In the genomic region with DNA sequence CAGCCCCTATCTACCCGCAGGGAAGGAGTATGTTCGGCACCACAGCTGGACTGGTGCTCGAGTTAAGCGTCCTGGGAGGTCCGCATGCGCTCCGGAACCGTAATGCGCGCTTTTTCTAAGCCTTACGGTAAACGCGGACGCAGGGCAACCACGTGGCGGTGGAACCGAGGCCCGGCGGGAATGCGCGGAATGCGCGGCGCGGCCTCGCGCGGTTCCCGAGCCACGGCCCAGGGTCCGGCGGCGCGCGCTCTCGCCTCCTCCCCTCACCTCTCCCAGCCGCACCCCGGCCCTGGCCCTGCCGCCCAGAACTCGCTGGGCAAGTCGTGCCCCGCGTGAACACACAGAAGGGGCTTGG, we compare ENCODE assay signal across 8 cellular contexts.
DNase-seq lines count a peak whose midpoint lies in the region; ATAC-seq lines count a peak whose summit lies in the region.

No MANE protein-coding gene starts in this region.

- no peak overlapping the region for H3K27ac Mint-ChIP-seq in stimulated activated naive CD8-positive, alpha-beta T cell treated with anti-CD3 and anti-CD28 coated beads, Interleukin-15, amount 100 ng/mL, for 72 hours

- H3K4me3 Mint-ChIP-seq in stimulated activated naive CD8-positive, alpha-beta T cell treated with anti-CD3 and anti-CD28 coated beads, Interleukin-15, amount 100 ng/mL, for 72 hours: peak overlapping the region in 1 of 2 donors; percentile 54

- H3K36me3 ChIP-seq in NT2/D1 (ENCODE audit: insufficient read depth, insufficient read length, low read length) (no peaks in the 10 kb centered on the region), mucosa of stomach (ENCODE audit: control insufficient read depth, insufficient read depth, low read length) (no peaks in the 10 kb centered on the region)

- peaks cover 48% of the 10 kb centered on the region for H3K4me1 Mint-ChIP-seq in stimulated activated naive CD8-positive, alpha-beta T cell treated with anti-CD3 and anti-CD28 coated beads, Interleukin-15, amount 100 ng/mL, for 72 hours

- H3K9me3 Mint-ChIP-seq in stimulated activated naive CD8-positive, alpha-beta T cell treated with anti-CD3 and anti-CD28 coated beads, Interleukin-15, amount 100 ng/mL, for 72 hours: no peaks in the 10 kb centered on the region

- no peaks in the 10 kb centered on the region for H3K27me3 ChIP-seq in NT2/D1 (ENCODE audit: insufficient read depth, insufficient read length)
- H3K27me3 ChIP-seq in mucosa of stomach (ENCODE audit: control insufficient read depth, insufficient read depth, low read length): peaks cover 18% of the 10 kb centered on the region

- H3K9me3 ChIP-seq in NT2/D1 (ENCODE audit: insufficient read depth, low read length): no peaks in the 10 kb centered on the region
- H3K9me3 ChIP-seq in mucosa of stomach (ENCODE audit: control insufficient read depth, low read length): no peaks in the 10 kb centered on the region

- H3K27me3 Mint-ChIP-seq in stimulated activated naive CD8-positive, alpha-beta T cell treated with anti-CD3 and anti-CD28 coated beads, Interleukin-15, amount 100 ng/mL, for 72 hours: peaks cover 99% of the 10 kb centered on the region

- H3K4me3 ChIP-seq in NT2/D1 (ENCODE audit: insufficient read length, low read depth) (peak overlapping the region; percentile 56), mucosa of stomach (ENCODE audit: low read length) (peak overlapping the region; percentile 36)

- H3K9ac ChIP-seq in NT2/D1 (ENCODE audit: insufficient read length, low read depth): peak overlapping the region; percentile 83
- H3K9ac ChIP-seq in mucosa of stomach (ENCODE audit: low read length): peak overlapping the region; percentile 53

- ATAC-seq in stimulated activated naive CD8-positive, alpha-beta T cell treated with anti-CD3 and anti-CD28 coated beads, Interleukin-15, amount 100 ng/mL, for 72 hours: no peak
- ATAC-seq in HG02870 (IDR thresholded peaks at IDR 0.05; ENCODE audit: unreplicated experiment): no peak

- no peaks in the 10 kb centered on the region for H3K4me1 ChIP-seq in NT2/D1 (ENCODE audit: insufficient read depth, insufficient read length)
- H3K4me1 ChIP-seq in mucosa of stomach (ENCODE audit: control insufficient read depth, insufficient read depth, low read length): peaks cover 37% of the 10 kb centered on the region

- DNase-seq in COLO668 (lab: John Stamatoyannopoulos, UW; ENCODE audit: unreplicated experiment) (peak; percentile 25), NT2/D1 (ENCODE audit: low read depth, low spot score) (peak; percentile 86), fibroblast of gingiva (ENCODE audit: low read depth) (peak; percentile 89), NCI-H2107 treated with DMSO at 0.1 percent for 48 hours (lab: John Stamatoyannopoulos, UW; ENCODE audit: unreplicated experiment) (no peak), NCI-H1694 treated with DMSO at 0.1 percent for 48 hours (lab: John Stamatoyannopoulos, UW) (no peak)
- DNase-seq in stimulated activated naive CD8-positive, alpha-beta T cell treated with anti-CD3 and anti-CD28 coated beads, Interleukin-15, amount 100 ng/mL, for 72 hours: no peak

Comparison
In these comparisons a context has a peak if more than half of its experiments do, and no peak if none do; other contexts are left out.
1. DNase-seq: peak in COLO668 (single experiment), NT2/D1 (single experiment) and fibroblast of gingiva (single experiment); none in NCI-H2107 treated with DMSO at 0.1 percent for 48 hours (single experiment), NCI-H1694 treated with DMSO at 0.1 percent for 48 hours (single experiment) and stimulated activated naive CD8-positive, alpha-beta T cell treated with anti-CD3 and anti-CD28 coated beads, Interleukin-15, amount 100 ng/mL, for 72 hours (0 of 2).